Comparison of ENCODE assay signal across 19 cellular contexts in the genomic region with DNA sequence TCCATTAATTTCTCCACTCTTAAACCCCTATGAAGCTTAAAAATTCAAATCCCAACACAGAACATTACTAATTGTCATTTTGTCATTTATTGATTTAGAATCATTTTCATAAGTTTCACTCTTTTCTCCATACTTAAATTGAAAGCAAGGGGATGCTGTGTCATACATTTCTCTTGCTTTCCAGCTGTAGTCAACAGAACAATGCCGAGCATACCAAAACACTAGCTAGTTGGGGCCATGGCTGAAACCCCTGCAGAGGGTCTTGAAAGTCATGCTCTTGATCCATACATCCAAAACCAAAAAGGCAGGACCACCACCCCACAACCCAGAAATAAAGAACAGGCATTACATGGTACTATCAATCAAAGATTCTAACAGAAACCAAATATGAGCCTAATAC.
"Had no signal": no experiment of that assay in that cellular context is flagged by ENCODE, and none has a peak within 500 bp of the region (broad histone marks: within the 10 kb centered on the region; RNA-seq: fewer than 3 reads in every experiment).

No MANE protein-coding gene starts in this region.

- H3K27ac ChIP-seq: hepatocyte, spleen, tibial artery, upper lobe of left lung, uterus had no signal

- H2AFZ ChIP-seq: hepatocyte had no signal

- H3K4me2 ChIP-seq: hepatocyte had no signal

- H3K36me3 ChIP-seq: tibial artery, uterus had no signal

- H3K9me3 ChIP-seq: upper lobe of left lung had no signal

- H3K9me3 Mint-ChIP-seq: natural killer cell treated with Interleukin-12 subunit alpha and Interleukin-12 subunit beta and Interleukin-15 and Interleukin-18, amount 100 ng/mL, for 72 hours had no signal

- H3K27me3 ChIP-seq: hepatocyte, spleen, tibial artery, upper lobe of left lung, uterus had no signal

- DNase-seq: dermis blood vessel endothelial cell; foreskin melanocyte; head of caudate nucleus; mammary epithelial cell; posterior cingulate gyrus; spleen; stimulated activated CD4-positive, alpha-beta T cell treated with anti-CD3 and anti-CD28 coated beads, Interleukin-15, amount 100 ng/mL, for 24 hours; stimulated activated CD4-positive, alpha-beta T cell treated with anti-CD3 and anti-CD28 coated beads, Interleukin-1b, Interleukin-23, amount 100 ng/mL, for 48 hours; stimulated activated CD4-positive, alpha-beta T cell treated with anti-CD3 and anti-CD28 coated beads, Interleukin-4, amount 100 ng/mL, for 24 hours; tibial artery; upper lobe of left lung; uterus had no signal

- H3K27me3 Mint-ChIP-seq: natural killer cell treated with Interleukin-12 subunit alpha and Interleukin-12 subunit beta and Interleukin-15 and Interleukin-18, amount 100 ng/mL, for 72 hours; stimulated activated memory B cell treated with anti-CD40 and anti-IgM and Interleukin-4, amounts not matched to agents 10 μg/mL and 1 μg/mL and 100 μg/mL, for 72 hours; stimulated activated naive CD8-positive, alpha-beta T cell treated with anti-CD3 and anti-CD28 coated beads, Interleukin-15, Interleukin-2, amounts not matched to agents 100 ng/mL and 50 ng/mL, for 24 hours had no signal

- H3K27ac Mint-ChIP-seq: natural killer cell treated with Interleukin-12 subunit alpha and Interleukin-12 subunit beta and Interleukin-15 and Interleukin-18, amount 100 ng/mL, for 72 hours; stimulated activated memory B cell treated with anti-CD40 and anti-IgM and Interleukin-4, amounts not matched to agents 10 μg/mL and 1 μg/mL and 100 μg/mL, for 72 hours; stimulated activated naive CD8-positive, alpha-beta T cell treated with anti-CD3 and anti-CD28 coated beads, Interleukin-15, Interleukin-2, amounts not matched to agents 100 ng/mL and 50 ng/mL, for 24 hours had no signal

- H3K4me1 ChIP-seq: uterus had no signal

- ATAC-seq: left lobe of liver; natural killer cell treated with Interleukin-12 subunit alpha and Interleukin-12 subunit beta and Interleukin-15 and Interleukin-18, amount 100 ng/mL, for 72 hours; sciatic nerve; stimulated activated memory B cell treated with anti-CD40 and anti-IgM and Interleukin-4, amounts not matched to agents 10 μg/mL and 1 μg/mL and 100 μg/mL, for 72 hours had no signal

- FAIRE-seq: islet of Langerhans had no signal

- H3K4me3 ChIP-seq: hepatocyte, spleen, tibial artery, upper lobe of left lung, uterus had no signal

- H3K4me3 Mint-ChIP-seq: natural killer cell treated with Interleukin-12 subunit alpha and Interleukin-12 subunit beta and Interleukin-15 and Interleukin-18, amount 100 ng/mL, for 72 hours; stimulated activated memory B cell treated with anti-CD40 and anti-IgM and Interleukin-4, amounts not matched to agents 10 μg/mL and 1 μg/mL and 100 μg/mL, for 72 hours; stimulated activated naive CD8-positive, alpha-beta T cell treated with anti-CD3 and anti-CD28 coated beads, Interleukin-15, Interleukin-2, amounts not matched to agents 100 ng/mL and 50 ng/mL, for 24 hours had no signal
